1 cellular context compared by ENCODE assay signal in the genomic region with DNA sequence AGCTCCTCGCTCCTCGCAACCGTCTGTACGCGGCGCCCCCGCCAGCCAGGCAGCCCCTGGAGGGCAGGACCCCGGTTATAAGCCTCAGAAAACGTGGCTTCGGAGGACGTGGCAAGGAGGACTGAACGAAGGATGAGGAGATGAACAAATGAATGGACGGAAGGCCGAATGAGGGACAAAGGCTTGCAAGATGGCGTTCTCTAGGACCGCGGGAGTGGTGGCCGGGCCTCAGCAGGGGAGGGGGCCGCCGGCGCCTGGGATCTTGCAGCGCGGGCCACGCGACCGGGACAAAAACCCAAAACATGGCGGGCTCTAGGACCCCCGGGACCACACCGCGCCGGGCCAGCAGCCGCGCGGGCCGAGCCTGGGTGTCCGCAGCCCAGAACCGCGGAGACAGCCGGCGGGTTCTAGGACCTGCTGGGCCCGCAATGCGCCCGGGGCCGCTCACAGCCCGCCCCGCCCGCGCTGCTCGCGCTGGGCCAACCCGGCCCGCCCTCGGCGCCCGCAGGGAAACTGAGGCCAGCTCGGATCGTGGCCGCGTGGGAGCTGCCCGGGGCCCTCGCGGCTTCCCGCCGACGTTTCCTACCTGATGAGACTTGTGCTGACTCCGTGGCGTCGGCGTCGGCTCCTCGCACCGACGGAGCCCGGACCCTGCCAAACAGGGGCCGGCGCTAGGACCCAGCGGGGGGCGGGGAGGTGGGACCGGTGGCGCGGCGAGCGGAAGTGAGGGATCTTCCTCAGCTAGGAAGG.
TF ChIP-seq lines count a peak whose summit lies in the region.

No MANE protein-coding gene starts in this region.

TF ChIP-seq in HepG2, 621 proteins besides CTCF, POLR2A, EP300 and RAD21 (continued from another document and continues in another):
- TF ChIP-seq NONO (IDR thresholded peaks at IDR 0.05) (no peak), NONO (CRISPR knock-in tag; conservative IDR thresholded peaks at IDR 0.05) (peak; percentile 73), RARG (CRISPR knock-in tag; IDR thresholded peaks at IDR 0.05; ENCODE audit: low read depth) (peak; percentile 66), MAX (IDR thresholded peaks at IDR 0.05) (peak; percentile 81), U2AF1 (optimal IDR thresholded peaks at IDR 0.05; ENCODE audit: low read depth, low read length) (peak; percentile 14), GATA4 (IDR thresholded peaks at IDR 0.05; ENCODE audit: borderline replicate concordance, low read depth) (no peak), ATF3 (CRISPR knock-in tag; IDR thresholded peaks at IDR 0.05) (no peak), GTF2F1 (IDR thresholded peaks at IDR 0.05; ENCODE audit: low read length) (no peak), ZNF556 (CRISPR knock-in tag; IDR thresholded peaks at IDR 0.05; ENCODE audit: borderline replicate concordance) (peak; percentile 51; the same call in 1 of the 2 replicates), NKX3-1 (CRISPR knock-in tag; IDR thresholded peaks at IDR 0.05) (peak; percentile 85; the same call in 1 of the 2 replicates), RFXAP (CRISPR knock-in tag; IDR thresholded peaks at IDR 0.05; ENCODE audit: borderline replicate concordance) (no peak; the same call in none of the 2 replicates), DPF2 (CRISPR knock-in tag; IDR thresholded peaks at IDR 0.05; ENCODE audit: borderline replicate concordance, low read depth) (no peak), HNF4A (CRISPR knock-in tag; IDR thresholded peaks at IDR 0.05) (peak; percentile 31), SP1 (IDR thresholded peaks at IDR 0.05) (no peak), SP1 (CRISPR knock-in tag; IDR thresholded peaks at IDR 0.05) (peak; percentile 65), ZNF503 (CRISPR knock-in tag; IDR thresholded peaks at IDR 0.05) (peak; percentile 83; the same call in 1 of the 2 replicates), SATB2 (CRISPR knock-in tag; IDR thresholded peaks at IDR 0.05) (peak; percentile 61), ZNF446 (CRISPR knock-in tag; IDR thresholded peaks at IDR 0.05) (0 out of 2 replicates have a peak, but pooled peaks have one; percentile 87), ZNF276 (CRISPR knock-in tag; IDR thresholded peaks at IDR 0.05; ENCODE audit: low read depth) (peak; percentile 15; the same call in 1 of the 2 replicates), IRF9 (CRISPR knock-in tag; IDR thresholded peaks at IDR 0.05; ENCODE audit: borderline replicate concordance) (peak; percentile 0; the same call in 1 of the 2 replicates), MXD1 (CRISPR knock-in tag; IDR thresholded peaks at IDR 0.05) (0 out of 2 replicates have a peak, but pooled peaks have one; percentile 25), ZNF674 (CRISPR knock-in tag; IDR thresholded peaks at IDR 0.05; ENCODE audit: low read depth) (0 out of 2 replicates have a peak, but pooled peaks have one; percentile 54), HNRNPL (IDR thresholded peaks at IDR 0.05; ENCODE audit: low read depth, low read length) (no peak), IKZF5 (CRISPR knock-in tag; IDR thresholded peaks at IDR 0.05) (peak; percentile 73), FOXA3 (CRISPR knock-in tag; IDR thresholded peaks at IDR 0.05) (peak; percentile 34; the same call in 1 of the 2 replicates), ZNF3 (CRISPR knock-in tag; IDR thresholded peaks at IDR 0.05) (peak; percentile 53; the same call in 1 of the 2 replicates), CBX5 (CRISPR knock-in tag; IDR thresholded peaks at IDR 0.05; ENCODE audit: borderline replicate concordance) (no peak; the same call in 1 of the 2 replicates), ZNF251 (CRISPR knock-in tag; IDR thresholded peaks at IDR 0.05) (no peak), ZNF546 (CRISPR knock-in tag; conservative IDR thresholded peaks at IDR 0.05) (peak; percentile 85), HOXD1 (CRISPR knock-in tag; IDR thresholded peaks at IDR 0.05) (peak; percentile 22; the same call in 1 of the 2 replicates), NPAS2 (CRISPR knock-in tag; IDR thresholded peaks at IDR 0.05; ENCODE audit: borderline replicate concordance) (no peak), BCL6 (CRISPR knock-in tag; IDR thresholded peaks at IDR 0.05) (no peak; the same call in none of the 2 replicates), ZBTB7A (CRISPR knock-in tag; IDR thresholded peaks at IDR 0.05) (peak; percentile 74; the same call in 1 of the 2 replicates), FOSL1 (CRISPR knock-in tag; IDR thresholded peaks at IDR 0.05; ENCODE audit: borderline replicate concordance) (0 out of 2 replicates have a peak, but pooled peaks have one; percentile 17), GABPB1 (CRISPR knock-in tag; IDR thresholded peaks at IDR 0.05) (peak; percentile 85), ZNF740 (CRISPR knock-in tag; IDR thresholded peaks at IDR 0.05) (peak; percentile 57; the same call in 1 of the 2 replicates), REXO4 (CRISPR knock-in tag; IDR thresholded peaks at IDR 0.05; ENCODE audit: borderline replicate concordance) (no peak), ZFYVE20 (CRISPR knock-in tag; IDR thresholded peaks at IDR 0.05; ENCODE audit: borderline replicate concordance, low read depth) (peak; percentile 30)
- TF ChIP-seq, protein P1, sequence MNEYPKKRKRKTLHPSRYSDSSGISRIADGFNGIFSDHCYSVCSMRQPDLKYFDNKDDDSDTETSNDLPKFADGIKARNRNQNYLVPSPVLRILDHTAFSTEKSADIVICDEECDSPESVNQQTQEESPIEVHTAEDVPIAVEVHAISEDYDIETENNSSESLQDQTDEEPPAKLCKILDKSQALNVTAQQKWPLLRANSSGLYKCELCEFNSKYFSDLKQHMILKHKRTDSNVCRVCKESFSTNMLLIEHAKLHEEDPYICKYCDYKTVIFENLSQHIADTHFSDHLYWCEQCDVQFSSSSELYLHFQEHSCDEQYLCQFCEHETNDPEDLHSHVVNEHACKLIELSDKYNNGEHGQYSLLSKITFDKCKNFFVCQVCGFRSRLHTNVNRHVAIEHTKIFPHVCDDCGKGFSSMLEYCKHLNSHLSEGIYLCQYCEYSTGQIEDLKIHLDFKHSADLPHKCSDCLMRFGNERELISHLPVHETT (CRISPR knock-in tag; conservative IDR thresholded peaks at IDR 0.05), result no peak; the same call in 1 of the 2 replicates
- TF ChIP-seq, protein P2, sequence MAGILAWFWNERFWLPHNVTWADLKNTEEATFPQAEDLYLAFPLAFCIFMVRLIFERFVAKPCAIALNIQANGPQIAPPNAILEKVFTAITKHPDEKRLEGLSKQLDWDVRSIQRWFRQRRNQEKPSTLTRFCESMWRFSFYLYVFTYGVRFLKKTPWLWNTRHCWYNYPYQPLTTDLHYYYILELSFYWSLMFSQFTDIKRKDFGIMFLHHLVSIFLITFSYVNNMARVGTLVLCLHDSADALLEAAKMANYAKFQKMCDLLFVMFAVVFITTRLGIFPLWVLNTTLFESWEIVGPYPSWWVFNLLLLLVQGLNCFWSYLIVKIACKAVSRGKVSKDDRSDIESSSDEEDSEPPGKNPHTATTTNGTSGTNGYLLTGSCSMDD (CRISPR knock-in tag; IDR thresholded peaks at IDR 0.05), result peak; percentile 42
- TF ChIP-seq, protein P3, sequence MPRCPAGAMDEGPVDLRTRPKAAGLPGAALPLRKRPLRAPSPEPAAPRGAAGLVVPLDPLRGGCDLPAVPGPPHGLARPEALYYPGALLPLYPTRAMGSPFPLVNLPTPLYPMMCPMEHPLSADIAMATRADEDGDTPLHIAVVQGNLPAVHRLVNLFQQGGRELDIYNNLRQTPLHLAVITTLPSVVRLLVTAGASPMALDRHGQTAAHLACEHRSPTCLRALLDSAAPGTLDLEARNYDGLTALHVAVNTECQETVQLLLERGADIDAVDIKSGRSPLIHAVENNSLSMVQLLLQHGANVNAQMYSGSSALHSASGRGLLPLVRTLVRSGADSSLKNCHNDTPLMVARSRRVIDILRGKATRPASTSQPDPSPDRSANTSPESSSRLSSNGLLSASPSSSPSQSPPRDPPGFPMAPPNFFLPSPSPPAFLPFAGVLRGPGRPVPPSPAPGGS (CRISPR knock-in tag; IDR thresholded peaks at IDR 0.05), result peak; percentile 52; the same call in 1 of the 2 replicates
- TF ChIP-seq, protein P4, sequence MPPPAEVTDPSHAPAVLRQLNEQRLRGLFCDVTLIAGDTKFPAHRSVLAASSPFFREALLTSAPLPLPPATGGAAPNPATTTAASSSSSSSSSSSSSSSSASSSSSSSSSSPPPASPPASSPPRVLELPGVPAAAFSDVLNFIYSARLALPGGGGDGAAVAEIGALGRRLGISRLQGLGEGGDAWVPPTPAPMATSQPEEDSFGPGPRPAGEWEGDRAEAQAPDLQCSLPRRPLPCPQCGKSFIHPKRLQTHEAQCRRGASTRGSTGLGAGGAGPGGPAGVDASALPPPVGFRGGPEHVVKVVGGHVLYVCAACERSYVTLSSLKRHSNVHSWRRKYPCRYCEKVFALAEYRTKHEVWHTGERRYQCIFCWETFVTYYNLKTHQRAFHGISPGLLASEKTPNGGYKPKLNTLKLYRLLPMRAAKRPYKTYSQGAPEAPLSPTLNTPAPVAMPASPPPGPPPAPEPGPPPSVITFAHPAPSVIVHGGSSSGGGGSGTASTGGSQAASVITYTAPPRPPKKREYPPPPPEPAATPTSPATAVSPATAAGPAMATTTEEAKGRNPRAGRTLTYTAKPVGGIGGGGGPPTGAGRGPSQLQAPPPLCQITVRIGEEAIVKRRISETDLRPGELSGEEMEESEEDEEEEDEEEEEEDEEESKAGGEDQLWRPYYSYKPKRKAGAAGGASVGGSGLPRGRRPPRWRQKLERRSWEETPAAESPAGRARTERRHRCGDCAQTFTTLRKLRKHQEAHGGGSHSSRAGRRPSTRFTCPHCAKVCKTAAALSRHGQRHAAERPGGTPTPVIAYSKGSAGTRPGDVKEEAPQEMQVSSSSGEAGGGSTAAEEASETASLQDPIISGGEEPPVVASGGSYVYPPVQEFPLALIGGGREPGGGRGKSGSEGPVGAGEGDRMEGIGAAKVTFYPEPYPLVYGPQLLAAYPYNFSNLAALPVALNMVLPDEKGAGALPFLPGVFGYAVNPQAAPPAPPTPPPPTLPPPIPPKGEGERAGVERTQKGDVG (CRISPR knock-in tag; IDR thresholded peaks at IDR 0.05; ENCODE audit: borderline replicate concordance), result no peak; the same call in 1 of the 2 replicates
